17 cellular contexts compared by ENCODE assay signal in genomic region chr5:143515829-143516228, GRCh38.
A peak's percentile ranks its signal among the peaks of the same experiment; 100 is the strongest.
DNase-seq lines count a peak whose midpoint lies in the region; ATAC-seq lines count a peak whose summit lies in the region.
"Had no signal": no experiment of that assay in that cellular context is flagged by ENCODE, and none has a peak within 500 bp of the region (broad histone marks: within the 10 kb centered on the region; RNA-seq: fewer than 3 reads in every experiment).

No MANE protein-coding gene starts in this region.

- H3K36me3 Mint-ChIP-seq in effector memory CD8-positive, alpha-beta T cell (ENCODE audit: insufficient read depth): no peaks in the 10 kb centered on the region
- H3K36me3 Mint-ChIP-seq in activated naive CD4-positive, alpha-beta T cell treated with anti-CD3 and anti-CD28 coated beads, Interleukin-2, amount 10 ng/mL, durations not matched to agents 7 days and 5 days: no peaks in the 10 kb centered on the region
- H3K36me3 Mint-ChIP-seq: stimulated activated effector memory CD8-positive, alpha-beta T cell treated with anti-CD3 and anti-CD28 coated beads, Interleukin-12 subunit alpha, Interleukin-12 subunit beta, amount 100 ng/mL, for 72 hours had no signal

- no peaks in the 10 kb centered on the region for H3K27me3 ChIP-seq in ACC112 (ENCODE audit: insufficient read depth, low read length)
- H3K27me3 ChIP-seq: brain microvascular endothelial cell, sigmoid colon had no signal

- H3K9me3 Mint-ChIP-seq in effector memory CD8-positive, alpha-beta T cell: no peaks in the 10 kb centered on the region
- no peaks in the 10 kb centered on the region for H3K9me3 Mint-ChIP-seq in activated naive CD4-positive, alpha-beta T cell treated with anti-CD3 and anti-CD28 coated beads, Interleukin-2, amount 10 ng/mL, durations not matched to agents 7 days and 5 days

- no peak overlapping the region for H3K27ac Mint-ChIP-seq in effector memory CD8-positive, alpha-beta T cell
- H3K27ac Mint-ChIP-seq in activated naive CD4-positive, alpha-beta T cell treated with anti-CD3 and anti-CD28 coated beads, Interleukin-2, amount 10 ng/mL, durations not matched to agents 7 days and 5 days: no peak overlapping the region
- H3K27ac Mint-ChIP-seq: stimulated activated effector memory CD8-positive, alpha-beta T cell treated with anti-CD3 and anti-CD28 coated beads, Interleukin-12 subunit alpha, Interleukin-12 subunit beta, amount 100 ng/mL, for 72 hours had no signal

- H2AFZ ChIP-seq in ACC112 (ENCODE audit: low read length, unreplicated experiment): no peak overlapping the region

- intact Hi-C loops in left ventricle myocardium superior (cut with micrococcal nuclease): no loop called here

- no peaks in the 10 kb centered on the region for H3K4me1 Mint-ChIP-seq in effector memory CD8-positive, alpha-beta T cell (ENCODE audit: low read depth in 2 of 2)
- no peaks in the 10 kb centered on the region for H3K4me1 Mint-ChIP-seq in activated naive CD4-positive, alpha-beta T cell treated with anti-CD3 and anti-CD28 coated beads, Interleukin-2, amount 10 ng/mL, durations not matched to agents 7 days and 5 days

- H3K27me3 Mint-ChIP-seq in effector memory CD8-positive, alpha-beta T cell: no peaks in the 10 kb centered on the region
- H3K27me3 Mint-ChIP-seq in activated naive CD4-positive, alpha-beta T cell treated with anti-CD3 and anti-CD28 coated beads, Interleukin-2, amount 10 ng/mL, durations not matched to agents 7 days and 5 days: no peaks in the 10 kb centered on the region

- H3K36me3 ChIP-seq in ACC112 (ENCODE audit: insufficient read depth, low read length): no peaks in the 10 kb centered on the region
- H3K36me3 ChIP-seq: brain microvascular endothelial cell, sigmoid colon had no signal

- ATAC-seq in GM18907 (IDR thresholded peaks at IDR 0.05; ENCODE audit: unreplicated experiment) (peak; percentile 5), left ventricle myocardium superior (peak; percentile 46), GM19455 (IDR thresholded peaks at IDR 0.05; ENCODE audit: unreplicated experiment) (no peak)
- ATAC-seq in effector memory CD8-positive, alpha-beta T cell (replicated peaks): no peak
- ATAC-seq: K562; Panc1; stimulated activated effector memory CD8-positive, alpha-beta T cell treated with anti-CD3 and anti-CD28 coated beads, Interleukin-12 subunit alpha, Interleukin-12 subunit beta, amount 100 ng/mL, for 72 hours had no signal

- no peak overlapping the region for H3K4me3 ChIP-seq in ACC112 (ENCODE audit: low read depth, low read length)
- H3K4me3 ChIP-seq: K562, sigmoid colon had no signal

- H3K79me2 ChIP-seq in ACC112 (ENCODE audit: control insufficient read depth, insufficient read depth, low read length, unreplicated experiment): no peaks in the 10 kb centered on the region

- H3K4me1 ChIP-seq in ACC112 (ENCODE audit: control insufficient read depth, insufficient read depth, low read length, unreplicated experiment): peaks cover 13% of the 10 kb centered on the region
- H3K4me1 ChIP-seq: sigmoid colon had no signal

- peak overlapping the region; percentile 35; the same call in 1 of the 2 replicates for H3K27ac ChIP-seq in ACC112 (ENCODE audit: low read depth, low read length)
- H3K27ac ChIP-seq: brain microvascular endothelial cell, sigmoid colon had no signal

- DNase-seq in NCI-H1105 treated with DMSO at 0.1 percent for 48 hours (lab: John Stamatoyannopoulos, UW): peak; percentile 24
- DNase-seq in left ventricle myocardium superior: peak; percentile 33
- DNase-seq in dedifferentiated amniotic fluid mesenchymal stem cell (ENCODE audit: extremely low spot score): no peak
- DNase-seq in effector memory CD8-positive, alpha-beta T cell: no peak
- no peak for DNase-seq in activated naive CD4-positive, alpha-beta T cell treated with anti-CD3 and anti-CD28 coated beads, Interleukin-2, amount 10 ng/mL, durations not matched to agents 7 days and 5 days
- DNase-seq: activated CD4-positive, CD25-positive, alpha-beta regulatory T cell; activated naive CD4-positive, alpha-beta T cell; brain microvascular endothelial cell; effector CD4-positive, alpha-beta T cell; HCEC 1CT; sigmoid colon had no signal

- CTCF ChIA-PET in activated naive CD4-positive, alpha-beta T cell treated with anti-CD3 and anti-CD28 coated beads, Interleukin-2, amount 10 ng/mL, durations not matched to agents 7 days and 5 days (lab: Charles Lee): no interaction called here

- no peak overlapping the region for H3K4me3 Mint-ChIP-seq in effector memory CD8-positive, alpha-beta T cell
- H3K4me3 Mint-ChIP-seq in activated naive CD4-positive, alpha-beta T cell treated with anti-CD3 and anti-CD28 coated beads, Interleukin-2, amount 10 ng/mL, durations not matched to agents 7 days and 5 days: no peak overlapping the region
- H3K4me3 Mint-ChIP-seq: stimulated activated effector memory CD8-positive, alpha-beta T cell treated with anti-CD3 and anti-CD28 coated beads, Interleukin-12 subunit alpha, Interleukin-12 subunit beta, amount 100 ng/mL, for 72 hours had no signal

Comparison
In these comparisons a context has a peak if more than half of its experiments do, and no peak if none do; other contexts are left out.
1. ATAC-seq: peak in GM18907 (single experiment) and left ventricle myocardium superior (single experiment); none in GM19455 (single experiment) and effector memory CD8-positive, alpha-beta T cell (single experiment).
2. DNase-seq: peak in NCI-H1105 treated with DMSO at 0.1 percent for 48 hours (single experiment) and left ventricle myocardium superior (single experiment); none in dedifferentiated amniotic fluid mesenchymal stem cell (single experiment), effector memory CD8-positive, alpha-beta T cell (0 of 3) and activated naive CD4-positive, alpha-beta T cell treated with anti-CD3 and anti-CD28 coated beads, Interleukin-2, amount 10 ng/mL, durations not matched to agents 7 days and 5 days (single experiment).